22 cellular contexts compared by ENCODE assay signal in the genomic region with DNA sequence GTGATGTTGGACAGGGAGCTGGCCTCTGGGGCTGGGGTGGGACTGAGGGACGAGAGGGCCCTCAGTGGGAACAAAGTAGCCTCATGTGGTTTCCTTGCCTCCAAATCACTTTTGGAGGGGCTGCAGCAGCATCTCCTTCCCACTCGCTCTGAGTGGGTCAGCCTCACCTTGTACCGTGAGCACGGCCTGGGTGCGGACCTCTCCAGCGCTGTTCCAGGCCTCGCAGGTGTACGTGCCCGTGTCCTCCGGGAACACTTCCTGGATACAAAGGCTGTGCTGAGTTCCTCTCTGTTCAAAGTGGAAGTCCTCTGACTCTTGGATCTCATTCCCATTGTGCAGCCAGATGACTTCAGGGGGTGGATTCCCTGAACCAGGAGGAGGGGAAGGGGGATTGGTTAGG.
"Had no signal": no experiment of that assay in that cellular context is flagged by ENCODE, and none has a peak within 500 bp of the region (broad histone marks: within the 10 kb centered on the region; RNA-seq: fewer than 3 reads in every experiment).

No MANE protein-coding gene starts in this region.

- H3K27me3 ChIP-seq: colonic mucosa, esophagus squamous epithelium, gastrocnemius medialis, heart right ventricle, left lung had no signal

- H3K36me3 ChIP-seq: colonic mucosa, esophagus squamous epithelium, gastrocnemius medialis, heart right ventricle, left lung, lower lobe of right lung had no signal

- ATAC-seq: effector memory CD8-positive, alpha-beta T cell; esophagus mucosa; gastrocnemius medialis; left cardiac atrium; left lung; left ventricle myocardium superior; lower lobe of right lung had no signal

- H3K4me1 ChIP-seq: colonic mucosa had no signal

- H3K27ac ChIP-seq: colonic mucosa, epithelial cell of prostate, esophagus squamous epithelium, gastrocnemius medialis, heart right ventricle, left lung, lower lobe of right lung had no signal

- H3K9me3 ChIP-seq: colonic mucosa, esophagus squamous epithelium, gastrocnemius medialis, heart right ventricle, left lung, lower lobe of right lung had no signal

- H3K4me3 ChIP-seq: colonic mucosa, esophagus squamous epithelium, gastrocnemius medialis, heart right ventricle, left lung, lower lobe of right lung had no signal

- DNase-seq: colonic mucosa; cortex of kidney; effector CD8-positive, alpha-beta T cell; effector memory CD8-positive, alpha-beta T cell; endodermal cell; erythroblast; esophagus squamous epithelium; foreskin fibroblast; foreskin melanocyte; gastrocnemius medialis; glutamatergic neuron; head of caudate nucleus; heart right ventricle; hippocampal formation; left cardiac atrium; left lung; left ventricle myocardium superior; lower lobe of right lung; mesenchymal stem cell; midbrain had no signal
